ENCODE assay signal across 8 cellular contexts in the genomic region with DNA sequence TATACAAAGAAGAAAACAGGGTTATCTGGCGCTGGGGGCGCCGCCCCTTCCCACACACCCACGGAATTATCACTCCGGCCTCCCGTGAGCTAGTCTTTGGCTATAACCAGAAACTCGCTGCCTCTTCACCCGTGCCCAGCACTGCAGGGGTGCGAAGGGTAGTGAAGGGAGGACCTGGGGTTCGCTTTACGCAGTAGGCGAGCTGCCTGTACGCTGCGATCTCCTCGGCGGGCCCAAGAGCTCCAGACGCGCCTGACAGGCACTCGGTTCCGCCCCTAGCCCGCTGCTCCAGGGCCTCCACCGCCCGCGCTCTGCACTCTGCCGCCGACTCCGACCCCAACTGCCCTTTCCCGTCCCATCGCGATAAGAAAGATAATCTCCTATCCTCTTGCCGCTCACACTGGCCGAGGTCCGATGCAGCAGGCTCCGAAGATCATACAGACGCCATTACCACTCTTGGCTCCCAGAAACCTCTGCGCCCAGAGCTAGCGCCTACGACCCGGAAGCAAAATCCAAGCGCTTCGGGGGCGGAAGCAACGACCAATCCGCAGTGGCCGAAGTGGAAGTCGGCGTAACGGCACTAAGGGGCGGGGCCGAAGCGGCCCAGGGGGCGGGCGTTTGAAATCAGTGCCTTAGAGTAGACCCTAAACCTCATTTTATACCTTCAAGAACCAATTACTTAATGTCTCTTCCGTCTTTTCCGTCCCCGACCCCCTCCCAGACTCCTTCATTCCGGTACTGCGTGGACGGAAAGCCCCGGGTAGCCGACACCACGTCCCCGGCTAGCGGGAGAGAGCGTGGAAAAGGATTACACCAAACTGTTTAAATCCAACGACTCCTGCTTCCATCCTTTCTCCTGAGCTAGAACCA. TPM values are rescaled to one million over a fixed set of nuclear protein-coding genes. Genes with fewer than 3 reads are reported as not detected.
DNase-seq lines count a peak whose midpoint lies in the region; ATAC-seq and TF ChIP-seq lines count a peak whose summit lies in the region.

CWC15 (minus strand) TSS at position 458 of the 870 bp plus-strand sequence. CDS start 1,371 bp downstream, outside the sequence.
KDM4D (plus strand) TSS at position 611 of the 870 bp plus-strand sequence. CDS start 23,664 bp downstream, outside the sequence.

- no peaks in the 10 kb centered on the region for H3K27me3 ChIP-seq in naive thymus-derived CD4-positive, alpha-beta T cell (ENCODE audit: control insufficient read depth in 2 of 2, insufficient read depth in 2 of 2, low read length in 2 of 2)

- H3K4me3 ChIP-seq in fibroblast of mammary gland (ENCODE audit: control insufficient read depth, low read depth, low read length), result peak within 1 kb of the TSS; percentile 98
- H3K4me3 ChIP-seq in naive thymus-derived CD4-positive, alpha-beta T cell (ENCODE audit: low read length), result peak within 1 kb of the TSS; percentile 81

- intact Hi-C loops in naive thymus-derived CD4-positive, alpha-beta T cell (cut with micrococcal nuclease), result loop anchor here (1.0 to 5.0 kb wide), 30 partner anchors 39 to 1776 kb away; partner anchors contain the start of genes ANKRD49 (in 2 of the 2), C11orf54 (in 2 of the 2), ENDOD1 (in 2 of the 2) and FUT4 (in 2 of the 2)

- peaks cover 27 to 36% (median 30%) of the 10 kb centered on the region in 3 experiments for H3K36me3 ChIP-seq in naive thymus-derived CD4-positive, alpha-beta T cell (ENCODE audit: control insufficient read depth in 2 of 3, insufficient read depth in 3 of 3, low read length in 3 of 3)

- H3K9me3 Mint-ChIP-seq in activated T-helper 17 cell treated with anti-CD3 and anti-CD28 coated beads, Interleukin-2, amount 50 U/mL, for 72 hours, result no peaks in the 10 kb centered on the region
- peaks cover 0 to 5% (median 0%) of the 10 kb centered on the region in 11 donors for H3K9me3 Mint-ChIP-seq in naive thymus-derived CD4-positive, alpha-beta T cell
- H3K9me3 Mint-ChIP-seq in stimulated activated memory B cell treated with anti-CD40 and anti-IgM and Interleukin-4, amounts not matched to agents 10 μg/mL and 1 μg/mL and 100 μg/mL, for 72 hours, result peaks cover 2% of the 10 kb centered on the region

- H3K9me3 ChIP-seq in naive thymus-derived CD4-positive, alpha-beta T cell (ENCODE audit: control insufficient read depth in 2 of 3, low read length in 3 of 3), result no peaks in the 10 kb centered on the region

- peaks cover 9 to 13% of the 10 kb centered on the region in 2 donors for H3K4me1 ChIP-seq in naive thymus-derived CD4-positive, alpha-beta T cell (ENCODE audit: control insufficient read depth in 2 of 2, insufficient read depth in 2 of 2, low read length in 2 of 2)

- H3K27ac ChIP-seq in naive thymus-derived CD4-positive, alpha-beta T cell (ENCODE audit: low read depth, low read length), result peak within 1 kb of the TSS; percentile 91

- peak within 1 kb of the TSS; percentile 94 for H3K4me3 Mint-ChIP-seq in activated T-helper 17 cell treated with anti-CD3 and anti-CD28 coated beads, Interleukin-2, amount 50 U/mL, for 72 hours
- H3K4me3 Mint-ChIP-seq in naive thymus-derived CD4-positive, alpha-beta T cell, result peak within 1 kb of the TSS; percentile 88 to 100 (median 96)
- H3K4me3 Mint-ChIP-seq in stimulated activated memory B cell treated with anti-CD40 and anti-IgM and Interleukin-4, amounts not matched to agents 10 μg/mL and 1 μg/mL and 100 μg/mL, for 72 hours, result peak within 1 kb of the TSS; percentile 94

- DNase-seq in EH (ENCODE audit: low read depth), result peak; percentile 95
- peak; percentile 36 for DNase-seq in GOT3 (lab: John Stamatoyannopoulos, UW)
- DNase-seq in LHCN-M2 (ENCODE audit: low read depth), result peak; percentile 90
- DNase-seq in RPMI7951 (ENCODE audit: low read depth), result peak; percentile 93
- peak; percentile 89 for DNase-seq in fibroblast of mammary gland (ENCODE audit: low read depth)
- DNase-seq in naive thymus-derived CD4-positive, alpha-beta T cell, result peak; percentile 84 to 94 (median 92)

- ATAC-seq in activated T-helper 17 cell treated with anti-CD3 and anti-CD28 coated beads, Interleukin-2, amount 50 U/mL, for 72 hours (replicated peaks), result peak; percentile 100
- peak; percentile 100 for ATAC-seq in naive thymus-derived CD4-positive, alpha-beta T cell
- ATAC-seq in stimulated activated memory B cell treated with anti-CD40 and anti-IgM and Interleukin-4, amounts not matched to agents 10 μg/mL and 1 μg/mL and 100 μg/mL, for 72 hours, result peak; percentile 100

- peak within 1 kb of the TSS; percentile 97 for H3K27ac Mint-ChIP-seq in activated T-helper 17 cell treated with anti-CD3 and anti-CD28 coated beads, Interleukin-2, amount 50 U/mL, for 72 hours
- peak within 1 kb of the TSS; percentile 92 to 100 (median 96) for H3K27ac Mint-ChIP-seq in naive thymus-derived CD4-positive, alpha-beta T cell
- peak within 1 kb of the TSS; percentile 93 for H3K27ac Mint-ChIP-seq in stimulated activated memory B cell treated with anti-CD40 and anti-IgM and Interleukin-4, amounts not matched to agents 10 μg/mL and 1 μg/mL and 100 μg/mL, for 72 hours

- H3K27me3 Mint-ChIP-seq in activated T-helper 17 cell treated with anti-CD3 and anti-CD28 coated beads, Interleukin-2, amount 50 U/mL, for 72 hours, result no peaks in the 10 kb centered on the region
- H3K27me3 Mint-ChIP-seq in naive thymus-derived CD4-positive, alpha-beta T cell, result no peaks in the 10 kb centered on the region
- no peaks in the 10 kb centered on the region for H3K27me3 Mint-ChIP-seq in stimulated activated memory B cell treated with anti-CD40 and anti-IgM and Interleukin-4, amounts not matched to agents 10 μg/mL and 1 μg/mL and 100 μg/mL, for 72 hours

- H3K36me3 Mint-ChIP-seq in activated T-helper 17 cell treated with anti-CD3 and anti-CD28 coated beads, Interleukin-2, amount 50 U/mL, for 72 hours (ENCODE audit: low read depth), result peaks cover 54% of the 10 kb centered on the region
- peaks cover 11 to 39% (median 33%) of the 10 kb centered on the region in 5 donors for H3K36me3 Mint-ChIP-seq in naive thymus-derived CD4-positive, alpha-beta T cell
- peaks cover 34% of the 10 kb centered on the region for H3K36me3 Mint-ChIP-seq in stimulated activated memory B cell treated with anti-CD40 and anti-IgM and Interleukin-4, amounts not matched to agents 10 μg/mL and 1 μg/mL and 100 μg/mL, for 72 hours

- H3K4me1 Mint-ChIP-seq in activated T-helper 17 cell treated with anti-CD3 and anti-CD28 coated beads, Interleukin-2, amount 50 U/mL, for 72 hours, result peaks cover 14% of the 10 kb centered on the region
- H3K4me1 Mint-ChIP-seq in naive thymus-derived CD4-positive, alpha-beta T cell, result peaks cover 17 to 63% (median 39%) of the 10 kb centered on the region in 7 donors
- H3K4me1 Mint-ChIP-seq in stimulated activated memory B cell treated with anti-CD40 and anti-IgM and Interleukin-4, amounts not matched to agents 10 μg/mL and 1 μg/mL and 100 μg/mL, for 72 hours, result peaks cover 20% of the 10 kb centered on the region

- POLR2A ChIA-PET in naive thymus-derived CD4-positive, alpha-beta T cell (lab: Charles Lee), result interaction anchor here (0.6 to 5.3 kb wide), 16 partner anchors 9 to 1417 kb away, joined by 3 to 53 read pairs (median 4); partner anchors contain the start of genes C11orf54, CCDC82, CEP57 and ENDOD1

- CTCF ChIA-PET in naive thymus-derived CD4-positive, alpha-beta T cell (lab: Charles Lee), result interaction anchor here (0.6 to 1.3 kb wide), 5 partner anchors 48 to 1371 kb away, joined by 3 to 6 read pairs (median 3); partner anchors contain the start of gene SRSF8

- TF ChIP-seq CTCF in fibroblast of mammary gland (conservative IDR thresholded peaks at IDR 0.05; ENCODE audit: control insufficient read depth, insufficient read depth, low read depth, low read length), result no peak

RNA-seq across cellular contexts. Expression of gene CWC15, which starts in this region (rescaled TPM):
- total RNA-seq in LHCN-M2 (2014; rRNA removed), result 45.6 and 49.5 TPM in 2 replicates
- polyA plus RNA-seq in LHCN-M2 (2012), result 46.6 TPM
- total RNA-seq in RPMI7951 (2014; rRNA removed; shearing (Covaris generic)), result 65.5 and 68.7 TPM in 2 replicates
- 10 to 100 TPM; 69.4 to 80.3 TPM for total RNA-seq in activated T-helper 17 cell treated with anti-CD3 and anti-CD28 coated beads, Interleukin-2, amount 50 U/mL, for 72 hours
- total RNA-seq in naive thymus-derived CD4-positive, alpha-beta T cell, result 10 to 100 TPM; 64.1 to 94.7 (median 66.8) TPM
- polyA plus RNA-seq in naive thymus-derived CD4-positive, alpha-beta T cell, result 10 to 100 TPM; 47.8 to 71.0 TPM

RNA-seq across cellular contexts. Expression of gene KDM4D, which starts in this region (rescaled TPM):
- 1.9 and 2.8 TPM in 2 replicates for total RNA-seq in LHCN-M2 (2014; rRNA removed)
- polyA plus RNA-seq in LHCN-M2 (2012), result 0.47 TPM
- 2.1 and 3.0 TPM in 2 replicates for total RNA-seq in RPMI7951 (2014; rRNA removed; shearing (Covaris generic))
- 1 to 10 TPM in 1 of 2 donors, under 1 TPM in 1; 0.91 to 1.0 TPM for total RNA-seq in activated T-helper 17 cell treated with anti-CD3 and anti-CD28 coated beads, Interleukin-2, amount 50 U/mL, for 72 hours
- under 1 TPM; 0.32 to 0.70 (median 0.68) TPM for total RNA-seq in naive thymus-derived CD4-positive, alpha-beta T cell
- under 1 TPM; 0.44 to 0.66 TPM for polyA plus RNA-seq in naive thymus-derived CD4-positive, alpha-beta T cell

Comparison
In these comparisons a context has a peak if more than half of its experiments do, and no peak if none do; other contexts are left out.
1. Peak in every context shown above with its lines: DNase-seq, ATAC-seq, H3K4me3 ChIP-seq and H3K27ac ChIP-seq.
2. DNase-seq: peak in every context shown above with its lines; median percentile 95 in EH; 93 in RPMI7951; 92 in naive thymus-derived CD4-positive, alpha-beta T cell; 90 in LHCN-M2; 89 in fibroblast of mammary gland; 36 in GOT3.